Comparison of ENCODE assay signal across 8 cellular contexts in genomic region chr6:116100419-116101297, GRCh38. TPM values are rescaled to one million over a fixed set of nuclear protein-coding genes. Genes with fewer than 3 reads are reported as not detected.
DNase-seq lines count a peak whose midpoint lies in the region; ATAC-seq and TF ChIP-seq lines count a peak whose summit lies in the region.

Gene NT5DC1, plus strand, starts transcription at chr6:116100853. Its CDS starts 78 bp downstream, at chr6:116100931.

- intact Hi-C loops in CD4-positive, alpha-beta T cell (cut with DNase I, micrococcal nuclease): loop anchor here in 1 of 2 experiments (5.0 to 10.0 kb wide), 3 partner anchors 472 to 1574 kb away; partner anchors contain the start of genes KPNA5, NUS1 and RWDD1
- intact Hi-C loops in activated CD8-positive, alpha-beta T cell treated with anti-CD3 and anti-CD28 coated beads for 36 hours (cut with micrococcal nuclease): no loop called here

- 1% methylated on average over 87 of the region's 87 CpGs for WGBS in ectodermal cell, 2 experiments

- H3K27ac ChIP-seq in CD4-positive, alpha-beta T cell (ENCODE audit: low read depth, low read length): peak within 1 kb of the TSS; percentile 75
- H3K27ac ChIP-seq in ectodermal cell (ENCODE audit: insufficient read depth, low read depth, low read length, poor library complexity, severe bottlenecking): peak within 1 kb of the TSS; percentile 88

- peak within 1 kb of the TSS; percentile 80 for H3K27ac Mint-ChIP-seq in CD4-positive, alpha-beta T cell
- H3K27ac Mint-ChIP-seq in activated CD8-positive, alpha-beta T cell treated with anti-CD3 and anti-CD28 coated beads for 36 hours: peak within 1 kb of the TSS; percentile 92

- H3K4me1 Mint-ChIP-seq in CD4-positive, alpha-beta T cell (ENCODE audit: low read depth): peaks cover 58% of the 10 kb centered on the region
- H3K4me1 Mint-ChIP-seq in activated CD8-positive, alpha-beta T cell treated with anti-CD3 and anti-CD28 coated beads for 36 hours (ENCODE audit: low read depth): peaks cover 45% of the 10 kb centered on the region

- H3K27me3 ChIP-seq in CD4-positive, alpha-beta T cell (ENCODE audit: control insufficient read depth, insufficient read depth, low read length): no peaks in the 10 kb centered on the region
- peaks cover 4% of the 10 kb centered on the region for H3K27me3 ChIP-seq in ectodermal cell (ENCODE audit: control insufficient read depth, insufficient read depth, low read length, poor library complexity, severe bottlenecking)

- H3K4me3 ChIP-seq in ectodermal cell (ENCODE audit: insufficient read depth, low read depth, low read length): peak within 1 kb of the TSS; percentile 84

- peaks cover 7% of the 10 kb centered on the region for H3K9me3 ChIP-seq in CD4-positive, alpha-beta T cell (ENCODE audit: control insufficient read depth, low read length)
- H3K9me3 ChIP-seq in ectodermal cell (ENCODE audit: control insufficient read depth, low read length): no peaks in the 10 kb centered on the region

- peak; percentile 65 to 85 (median 79) for DNase-seq in CD4-positive, alpha-beta T cell
- peak; percentile 86 for DNase-seq in NCI-H748 (lab: John Stamatoyannopoulos, UW; ENCODE audit: unreplicated experiment)
- peak; percentile 88 for DNase-seq in activated CD8-positive, alpha-beta T cell treated with anti-CD3 and anti-CD28 coated beads for 36 hours
- peak; percentile 89 for DNase-seq in medulla oblongata (ENCODE audit: extremely low spot score)
- DNase-seq in stimulated activated CD8-positive, alpha-beta memory T cell treated with anti-CD3 and anti-CD28 coated beads, Interleukin-12 subunit alpha, Interleukin-12 subunit beta, amount 100 ng/mL, for 24 hours (ENCODE audit: extremely low read depth): peak; percentile 77

- H3K36me3 ChIP-seq in ectodermal cell (ENCODE audit: control insufficient read depth, insufficient read depth, low read length): no peaks in the 10 kb centered on the region

- H3K27me3 Mint-ChIP-seq in CD4-positive, alpha-beta T cell: no peaks in the 10 kb centered on the region
- H3K27me3 Mint-ChIP-seq in activated CD8-positive, alpha-beta T cell treated with anti-CD3 and anti-CD28 coated beads for 36 hours: no peaks in the 10 kb centered on the region

- POLR2A ChIA-PET in CD4-positive, alpha-beta T cell (lab: Charles Lee): interaction anchor here (0.6 to 2.6 kb wide), 15 partner anchors 12 to 1502 kb away, joined by 3 to 27 read pairs (median 3); partner anchors contain the start of genes GOPC, KPNA5, RWDD1 and TSPYL1
- POLR2A ChIA-PET in activated CD8-positive, alpha-beta T cell treated with anti-CD3 and anti-CD28 coated beads for 36 hours (lab: Charles Lee): interaction anchor here (1.1 to 3.0 kb wide), 5 partner anchors 11 to 151 kb away, joined by 3 to 6 read pairs (median 5); no protein-coding TSS in a partner anchor

- H3K4me3 Mint-ChIP-seq in CD4-positive, alpha-beta T cell: peak within 1 kb of the TSS; percentile 99
- H3K4me3 Mint-ChIP-seq in activated CD8-positive, alpha-beta T cell treated with anti-CD3 and anti-CD28 coated beads for 36 hours: peak within 1 kb of the TSS; percentile 92

- H3K9me3 Mint-ChIP-seq in CD4-positive, alpha-beta T cell: peaks cover 3% of the 10 kb centered on the region
- H3K9me3 Mint-ChIP-seq in activated CD8-positive, alpha-beta T cell treated with anti-CD3 and anti-CD28 coated beads for 36 hours: peaks cover 9% of the 10 kb centered on the region

- peak; percentile 92 for ATAC-seq in CD4-positive, alpha-beta T cell (ENCODE audit: poor library complexity)
- ATAC-seq in GM19351 (IDR thresholded peaks at IDR 0.05; ENCODE audit: unreplicated experiment) (peak; percentile 78), HG03520 (IDR thresholded peaks at IDR 0.05; ENCODE audit: unreplicated experiment) (peak; percentile 84)
- ATAC-seq in activated CD8-positive, alpha-beta T cell treated with anti-CD3 and anti-CD28 coated beads for 36 hours: peak; percentile 92

- peaks cover 21% of the 10 kb centered on the region for H3K36me3 Mint-ChIP-seq in CD4-positive, alpha-beta T cell (ENCODE audit: low read depth)
- H3K36me3 Mint-ChIP-seq in activated CD8-positive, alpha-beta T cell treated with anti-CD3 and anti-CD28 coated beads for 36 hours (ENCODE audit: low read depth): peaks cover 26% of the 10 kb centered on the region

- peak; percentile 52 for TF ChIP-seq CTCF in CD4-positive, alpha-beta T cell (IDR thresholded peaks at IDR 0.05)
- peak; percentile 36 for TF ChIP-seq CTCF in activated CD8-positive, alpha-beta T cell treated with anti-CD3 and anti-CD28 coated beads for 36 hours (IDR thresholded peaks at IDR 0.05)

- peaks cover 22% of the 10 kb centered on the region for H3K4me1 ChIP-seq in ectodermal cell (ENCODE audit: control insufficient read depth, insufficient read depth, low read length)

- CTCF ChIA-PET in CD4-positive, alpha-beta T cell (lab: Charles Lee): interaction anchor here (1.2 to 1.9 kb wide), 5 partner anchors 9 to 471 kb away, joined by 3 to 11 read pairs (median 5); partner anchors contain the start of gene RWDD1
- CTCF ChIA-PET in activated CD8-positive, alpha-beta T cell treated with anti-CD3 and anti-CD28 coated beads for 36 hours (lab: Charles Lee): interaction anchor here (0.9 to 4.0 kb wide), 4 partner anchors 9 to 90 kb away, joined by 3 to 33 read pairs (median 6); no protein-coding TSS in a partner anchor

RNA-seq across cellular contexts. Expression of gene NT5DC1, which starts in this region (rescaled TPM):
- total RNA-seq in CD4-positive, alpha-beta T cell: 10 to 100 TPM; 24.2 to 27.2 TPM
- total RNA-seq in activated CD8-positive, alpha-beta T cell treated with anti-CD3 and anti-CD28 coated beads for 36 hours: 10 to 100 TPM; 47.8 to 53.3 TPM
- polyA plus RNA-seq in ectodermal cell (2013, experiment 1 of 4): 50.1 TPM
- 50.4 TPM for polyA plus RNA-seq in ectodermal cell (2013, experiment 2 of 4)
- 37.4 TPM for polyA plus RNA-seq in ectodermal cell (2013, experiment 3 of 4)
- polyA plus RNA-seq in ectodermal cell (2013, experiment 4 of 4): 38.8 TPM

Comparison
In these comparisons a context has a peak if more than half of its experiments do, and no peak if none do; other contexts are left out.
1. Peak in every context shown above with its lines: DNase-seq, ATAC-seq, H3K4me3 ChIP-seq and H3K27ac ChIP-seq.